20 cellular contexts compared by ENCODE assay signal in genomic region chr12:107955966-107956643, GRCh38.
A peak's percentile ranks its signal among the peaks of the same experiment; 100 is the strongest.
DNase-seq lines count a peak whose midpoint lies in the region; ATAC-seq and TF ChIP-seq lines count a peak whose summit lies in the region.
"Had no signal": no experiment of that assay in that cellular context is flagged by ENCODE, and none has a peak within 500 bp of the region (broad histone marks: within the 10 kb centered on the region; RNA-seq: fewer than 3 reads in every experiment).

No MANE protein-coding gene starts in this region.

- H3K36me3 ChIP-seq in H7 (replicated peaks; ENCODE audit: control insufficient read depth, insufficient read depth, low read length), result no peaks in the 10 kb centered on the region
- no peaks in the 10 kb centered on the region for H3K36me3 ChIP-seq in SJCRH30
- no peaks in the 10 kb centered on the region for H3K36me3 ChIP-seq in esophagus muscularis mucosa

- TF ChIP-seq POLR2A in esophagus muscularis mucosa (IDR thresholded peaks at IDR 0.05; ENCODE audit: low read depth), result no peak

- DNase-seq in H7, result peak; percentile 7
- DNase-seq in SJCRH30, result peak; percentile 3 to 6
- DNase-seq in esophagus muscularis mucosa (ENCODE audit: extremely low spot score), result peak; percentile 77
- peak; percentile 19 for DNase-seq in nephron progenitor cell
- no peak for DNase-seq in NCI-H2227 (lab: John Stamatoyannopoulos, UW; ENCODE audit: unreplicated experiment)
- DNase-seq in SHP77 (lab: John Stamatoyannopoulos, UW), result no peak
- no peak for DNase-seq in NCI-H2029 treated with DMSO at 0.1 percent for 48 hours (lab: John Stamatoyannopoulos, UW)
- DNase-seq: ACHN; C1 segment of cervical spinal cord; CD8-positive, alpha-beta memory T cell; DMS53; HCEC 1CT; NCI-H1417 treated with DMSO at 0.1 percent for 48 hours; NCI-H1930; NCI-H446; NCI-H69; NK-92 treated with Interleukin-12 subunit alpha and Interleukin-12 subunit beta, amount 100 ng/mL, for 24 hours; SIG-M5 had no signal

- no peak overlapping the region for H3K27ac Mint-ChIP-seq in nephron progenitor cell
- H3K27ac Mint-ChIP-seq: T-helper 1 cell treated with Interleukin-12 subunit alpha and Interleukin-12 subunit beta and Interleukin-4 antibody, amounts not matched to agents 30 μg/mL and 1 μg/mL, for 36 hours had no signal

- no peak for ATAC-seq in GM19463 (IDR thresholded peaks at IDR 0.05; ENCODE audit: unreplicated experiment)

- no peaks in the 10 kb centered on the region for H3K4me1 ChIP-seq in SJCRH30
- peaks cover 0 to 15% (median 15%) of the 10 kb centered on the region in 4 donors for H3K4me1 ChIP-seq in esophagus muscularis mucosa

- H3K9me3 ChIP-seq in SJCRH30 (replicated peaks) (no peaks in the 10 kb centered on the region), esophagus muscularis mucosa (peaks cover 0 to 7% (median 0%) of the 10 kb centered on the region in 4 donors)

- H3K27me3 ChIP-seq in H7 (ENCODE audit: control insufficient read depth, insufficient read depth, low read length) (peaks cover 7% of the 10 kb centered on the region; the same call in 1 of the 2 replicates), SJCRH30 (no peaks in the 10 kb centered on the region), esophagus muscularis mucosa (no peaks in the 10 kb centered on the region)

- H3K27me3 Mint-ChIP-seq in nephron progenitor cell (ENCODE audit: low read depth, poor library complexity), result peaks cover 39% of the 10 kb centered on the region

- H3K36me3 Mint-ChIP-seq in nephron progenitor cell (ENCODE audit: low read depth), result no peaks in the 10 kb centered on the region
- H3K36me3 Mint-ChIP-seq: CD8-positive, alpha-beta memory T cell had no signal

- intact Hi-C loops in esophagus muscularis mucosa (cut with DNase I), result no loop called here

- H3K4me3 Mint-ChIP-seq in nephron progenitor cell, result no peak overlapping the region
- H3K4me3 Mint-ChIP-seq: CD8-positive, alpha-beta memory T cell; T-helper 1 cell treated with Interleukin-12 subunit alpha and Interleukin-12 subunit beta and Interleukin-4 antibody, amounts not matched to agents 30 μg/mL and 1 μg/mL, for 36 hours had no signal

- no peak for TF ChIP-seq CTCF in esophagus muscularis mucosa (IDR thresholded peaks at IDR 0.05)
- no peak for TF ChIP-seq CTCF in nephron progenitor cell (IDR thresholded peaks at IDR 0.05)

- TF ChIP-seq EP300 in esophagus muscularis mucosa (IDR thresholded peaks at IDR 0.05), result no peak

- no peaks in the 10 kb centered on the region for H3K4me1 Mint-ChIP-seq in nephron progenitor cell
- H3K4me1 Mint-ChIP-seq: CD8-positive, alpha-beta memory T cell had no signal

- no peak overlapping the region for H3K4me3 ChIP-seq in H7 (ENCODE audit: insufficient read depth, low read depth, low read length)
- no peak overlapping the region for H3K4me3 ChIP-seq in SJCRH30
- H3K4me3 ChIP-seq in esophagus muscularis mucosa, result no peak overlapping the region

- WGBS in esophagus muscularis mucosa, result 48% methylated on average over 6 of the region's 6 CpGs

- H3K9me3 Mint-ChIP-seq in nephron progenitor cell, result no peaks in the 10 kb centered on the region
- H3K9me3 Mint-ChIP-seq: T-helper 1 cell treated with Interleukin-12 subunit alpha and Interleukin-12 subunit beta and Interleukin-4 antibody, amounts not matched to agents 30 μg/mL and 1 μg/mL, for 36 hours had no signal

- no peak overlapping the region for H3K27ac ChIP-seq in SJCRH30
- no peak overlapping the region for H3K27ac ChIP-seq in esophagus muscularis mucosa (replicated peaks in 1 of 4)

Comparison
In these comparisons a context has a peak if more than half of its experiments do, and no peak if none do; other contexts are left out.
1. DNase-seq: peak in H7 (single experiment), SJCRH30 (2 of 2), esophagus muscularis mucosa (single experiment) and nephron progenitor cell (single experiment); none in NCI-H2227 (single experiment), SHP77 (0 of 2) and NCI-H2029 treated with DMSO at 0.1 percent for 48 hours (single experiment).